ENCODE assay signal across 11 cellular contexts in the genomic region with DNA sequence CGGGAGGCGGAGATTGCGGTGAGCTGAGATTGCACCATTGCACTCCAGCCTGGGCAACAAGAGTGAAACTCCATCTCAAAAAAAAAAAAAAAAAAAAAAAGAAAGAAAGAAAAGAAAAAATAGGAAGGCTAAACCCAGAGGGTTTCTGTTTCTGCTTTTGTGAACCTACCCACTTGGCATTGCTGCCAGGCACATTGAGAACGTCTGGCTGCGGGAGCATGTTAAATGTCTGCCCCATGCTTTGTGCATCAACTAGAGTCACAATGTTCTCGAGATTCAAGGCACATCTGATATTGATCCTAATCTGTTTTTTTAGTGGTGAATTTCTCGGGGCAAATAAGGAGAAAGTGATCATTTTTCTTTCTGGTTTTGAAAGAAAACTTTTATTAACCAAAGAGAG. TPM values are rescaled to one million over a fixed set of nuclear protein-coding genes. Genes with fewer than 3 reads are reported as not detected.
DNase-seq lines count a peak whose midpoint lies in the region; ATAC-seq, FAIRE-seq and TF ChIP-seq lines count a peak whose summit lies in the region.
"Had no signal": no experiment of that assay in that cellular context is flagged by ENCODE, and none has a peak within 500 bp of the region (broad histone marks: within the 10 kb centered on the region; RNA-seq: fewer than 3 reads in every experiment).

No MANE protein-coding gene starts in this region.

- no peaks in the 10 kb centered on the region for H3K9me3 ChIP-seq in CD8-positive, alpha-beta memory T cell (ENCODE audit: low read length)
- H3K9me3 ChIP-seq in OCI-LY3 (ENCODE audit: insufficient read depth, low read length) (no peaks in the 10 kb centered on the region), small intestine (ENCODE audit: control insufficient read depth, low read depth) (no peaks in the 10 kb centered on the region)
- H3K9me3 ChIP-seq in effector memory CD4-positive, alpha-beta T cell (ENCODE audit: control insufficient read depth, low read length): no peaks in the 10 kb centered on the region

- H3K4me1 ChIP-seq in CD8-positive, alpha-beta memory T cell (ENCODE audit: insufficient read depth, low read length): peaks cover 51% of the 10 kb centered on the region
- H3K4me1 ChIP-seq in OCI-LY3 (ENCODE audit: low read length) (peaks cover 50% of the 10 kb centered on the region), small intestine (ENCODE audit: control insufficient read depth in 2 of 2, insufficient read depth in 1 of 2, low read depth in 1 of 2, low read length in 1 of 2) (peaks cover 12 to 36% of the 10 kb centered on the region in 2 donors)
- H3K4me1 ChIP-seq in effector memory CD4-positive, alpha-beta T cell (ENCODE audit: control insufficient read depth, insufficient read depth, low read length, poor library complexity, severe bottlenecking): peaks cover 45% of the 10 kb centered on the region

- POLR2A ChIA-PET in CD8-positive, alpha-beta memory T cell (lab: Charles Lee): no interaction called here

- DNase-seq in CD8-positive, alpha-beta memory T cell: no peak
- no peak for DNase-seq in effector memory CD4-positive, alpha-beta T cell
- no peak for DNase-seq in small intestine
- no peak for DNase-seq in cerebellum (ENCODE audit: low spot score)
- DNase-seq in stimulated activated naive CD4-positive, alpha-beta T cell (lab: John Stamatoyannopoulos, UW): no peak
- no peak for DNase-seq in activated CD4-positive, alpha-beta T cell treated with anti-CD3 and anti-CD28 coated beads for 1 hour
- DNase-seq: NCI-H1105, Right ventricle myocardium superior had no signal

- peaks cover 0 to 3% of the 10 kb centered on the region in 2 donors for H3K27me3 Mint-ChIP-seq in CD8-positive, alpha-beta memory T cell

- H3K4me3 Mint-ChIP-seq in CD8-positive, alpha-beta memory T cell: peak overlapping the region; percentile 66 to 98 (median 95)

- H3K36me3 ChIP-seq in CD8-positive, alpha-beta memory T cell (ENCODE audit: insufficient read depth, low read length): no peaks in the 10 kb centered on the region
- no peaks in the 10 kb centered on the region for H3K36me3 ChIP-seq in OCI-LY3 (replicated peaks; ENCODE audit: low read depth, low read length)
- H3K36me3 ChIP-seq in effector memory CD4-positive, alpha-beta T cell (ENCODE audit: control insufficient read depth, insufficient read depth, low read length): no peaks in the 10 kb centered on the region
- no peaks in the 10 kb centered on the region for H3K36me3 ChIP-seq in small intestine (ENCODE audit: control insufficient read depth in 2 of 2, insufficient read depth in 2 of 2, low read length in 2 of 2)

- CTCF ChIA-PET in CD8-positive, alpha-beta memory T cell (lab: Charles Lee): interaction anchor here (1.6 kb wide), 2 partner anchors 18 to 47 kb away, joined by 3 to 7 read pairs; no protein-coding TSS in a partner anchor

- peaks cover 45 to 58% (median 51%) of the 10 kb centered on the region in 3 donors for H3K4me1 Mint-ChIP-seq in CD8-positive, alpha-beta memory T cell

- no peak overlapping the region for H3K9ac ChIP-seq in OCI-LY3 (ENCODE audit: low read length)

- WGBS in small intestine, 3 donors: 67 to 79% (median 76%) methylated on average over 7 of the region's 7 CpGs

- H3K27ac ChIP-seq in CD8-positive, alpha-beta memory T cell (ENCODE audit: low read depth, low read length): peak overlapping the region; percentile 28
- H3K27ac ChIP-seq in OCI-LY3 (ENCODE audit: low read length): peak overlapping the region; percentile 96
- peak overlapping the region; percentile 71 for H3K27ac ChIP-seq in effector memory CD4-positive, alpha-beta T cell (ENCODE audit: insufficient read depth, low read length, poor library complexity, severe bottlenecking)
- H3K27ac ChIP-seq in small intestine (ENCODE audit: low read depth in 1 of 2, low read length in 1 of 2): peak overlapping the region; percentile 28 to 72

- no peaks in the 10 kb centered on the region for H3K27me3 ChIP-seq in CD8-positive, alpha-beta memory T cell (ENCODE audit: insufficient read depth, low read length, poor library complexity, severe bottlenecking)
- H3K27me3 ChIP-seq in OCI-LY3 (ENCODE audit: low read depth, low read length) (no peaks in the 10 kb centered on the region), small intestine (ENCODE audit: control insufficient read depth in 2 of 2, insufficient read depth in 2 of 2, low read length in 2 of 2) (no peaks in the 10 kb centered on the region)
- no peaks in the 10 kb centered on the region for H3K27me3 ChIP-seq in effector memory CD4-positive, alpha-beta T cell (replicated peaks; ENCODE audit: control insufficient read depth, insufficient read depth, low read length, poor library complexity, severe bottlenecking)

- H4K20me1 ChIP-seq in OCI-LY3 (ENCODE audit: insufficient read depth, low read length): no peaks in the 10 kb centered on the region

- H3K36me3 Mint-ChIP-seq in CD8-positive, alpha-beta memory T cell: peaks cover 0 to 10% (median 4%) of the 10 kb centered on the region in 3 donors

- peaks cover 81% of the 10 kb centered on the region for H3K79me2 ChIP-seq in OCI-LY3 (ENCODE audit: low read length)

- ATAC-seq in GM21526 (IDR thresholded peaks at IDR 0.05; ENCODE audit: low FRiP score, unreplicated experiment): no peak

- H2AFZ ChIP-seq in OCI-LY3 (ENCODE audit: low read depth, low read length): no peak overlapping the region

- TF ChIP-seq CTCF in OCI-LY3 (IDR thresholded peaks at IDR 0.05; ENCODE audit: low read depth, low read length): no peak

- H3K4me3 ChIP-seq in CD8-positive, alpha-beta memory T cell (ENCODE audit: low read length): no peak overlapping the region
- H3K4me3 ChIP-seq in OCI-LY3 (ENCODE audit: low read length) (no peak overlapping the region), small intestine (ENCODE audit: low read depth in 1 of 2, low read length in 2 of 2) (no peak overlapping the region)
- no peak overlapping the region for H3K4me3 ChIP-seq in effector memory CD4-positive, alpha-beta T cell (ENCODE audit: insufficient read depth, low read depth, low read length, poor library complexity, severe bottlenecking)

- H3K27ac Mint-ChIP-seq in CD8-positive, alpha-beta memory T cell: peak overlapping the region; percentile 49 to 94 (median 80)

- no peak for FAIRE-seq in small intestine (lab: Jason Lieb, UNC)
- FAIRE-seq: urothelium cell line had no signal

- H3K9me3 Mint-ChIP-seq in CD8-positive, alpha-beta memory T cell: no peaks in the 10 kb centered on the region

- H3K4me2 ChIP-seq in OCI-LY3 (ENCODE audit: low read length): no peak overlapping the region

RNA-seq across cellular contexts. Expression of gene SLC25A25, which starts 2.8 kb away (rescaled TPM):
- total RNA-seq in CD8-positive, alpha-beta memory T cell: 10 to 100 TPM; 17.7 to 17.8 TPM
- 19.8 TPM for polyA plus RNA-seq in CD8-positive, alpha-beta memory T cell
- polyA plus RNA-seq in small intestine: 10 to 100 TPM; 15.5 to 26.2 (median 23.5) TPM
- 18.7 TPM for total RNA-seq in cerebellum

RNA-seq across cellular contexts. Expression of gene NAIF1, which starts 3.8 kb away (rescaled TPM):
- 10 to 100 TPM; 13.1 to 14.0 TPM for total RNA-seq in CD8-positive, alpha-beta memory T cell
- polyA plus RNA-seq in CD8-positive, alpha-beta memory T cell: 13.5 TPM
- 1 to 10 TPM; 8.1 to 10.0 (median 9.2) TPM for polyA plus RNA-seq in small intestine
- 4.3 TPM for total RNA-seq in cerebellum

RNA-seq across cellular contexts. Expression of gene PTGES2, which starts 56.7 kb away (rescaled TPM):
- 10 to 100 TPM; 67.0 to 68.3 TPM for total RNA-seq in CD8-positive, alpha-beta memory T cell
- polyA plus RNA-seq in CD8-positive, alpha-beta memory T cell: 51.7 TPM
- 10 to 100 TPM; 68.2 to 99.7 (median 83.8) TPM for polyA plus RNA-seq in small intestine
- total RNA-seq in cerebellum: 41.5 TPM

Comparison
In these comparisons a context has a peak if more than half of its experiments do, and no peak if none do; other contexts are left out.
1. H3K27ac ChIP-seq: peak in every context shown above with its lines; median percentile 96 in OCI-LY3; 71 in effector memory CD4-positive, alpha-beta T cell; 50 in small intestine; 28 in CD8-positive, alpha-beta memory T cell.